ENCODE assay signal across 1 cellular context in genomic region chrX:49197543-49198087, GRCh38.
A peak's percentile ranks its signal among the peaks of the same experiment; 100 is the strongest.
TF ChIP-seq lines count a peak whose summit lies in the region.

No MANE protein-coding gene starts in this region.

TF ChIP-seq in HepG2, 621 proteins besides CTCF, POLR2A, EP300 and RAD21 (continued from another document and continues in another):
- TF ChIP-seq E2F1 (CRISPR knock-in tag; IDR thresholded peaks at IDR 0.05): no peak
- no peak for TF ChIP-seq ARID3A (IDR thresholded peaks at IDR 0.05; ENCODE audit: low read depth, low read length)
- TF ChIP-seq SIX1 (CRISPR knock-in tag; IDR thresholded peaks at IDR 0.05; ENCODE audit: borderline replicate concordance): no peak
- no peak for TF ChIP-seq HDAC6 (IDR thresholded peaks at IDR 0.05; ENCODE audit: low read depth, low read length)
- TF ChIP-seq SALL1 (CRISPR knock-in tag; IDR thresholded peaks at IDR 0.05): 0 out of 2 replicates have a peak, but pooled peaks have one; percentile 21
- TF ChIP-seq GFI1 (CRISPR knock-in tag; IDR thresholded peaks at IDR 0.05; ENCODE audit: borderline replicate concordance): no peak
- no peak for TF ChIP-seq KDM6A (CRISPR knock-in tag; IDR thresholded peaks at IDR 0.05; ENCODE audit: low read depth)
- TF ChIP-seq ZSCAN21 (CRISPR knock-in tag; IDR thresholded peaks at IDR 0.05; ENCODE audit: borderline replicate concordance): no peak
- no peak for TF ChIP-seq ZNF616 (CRISPR knock-in tag; IDR thresholded peaks at IDR 0.05; ENCODE audit: low read depth)
- TF ChIP-seq, protein P1, sequence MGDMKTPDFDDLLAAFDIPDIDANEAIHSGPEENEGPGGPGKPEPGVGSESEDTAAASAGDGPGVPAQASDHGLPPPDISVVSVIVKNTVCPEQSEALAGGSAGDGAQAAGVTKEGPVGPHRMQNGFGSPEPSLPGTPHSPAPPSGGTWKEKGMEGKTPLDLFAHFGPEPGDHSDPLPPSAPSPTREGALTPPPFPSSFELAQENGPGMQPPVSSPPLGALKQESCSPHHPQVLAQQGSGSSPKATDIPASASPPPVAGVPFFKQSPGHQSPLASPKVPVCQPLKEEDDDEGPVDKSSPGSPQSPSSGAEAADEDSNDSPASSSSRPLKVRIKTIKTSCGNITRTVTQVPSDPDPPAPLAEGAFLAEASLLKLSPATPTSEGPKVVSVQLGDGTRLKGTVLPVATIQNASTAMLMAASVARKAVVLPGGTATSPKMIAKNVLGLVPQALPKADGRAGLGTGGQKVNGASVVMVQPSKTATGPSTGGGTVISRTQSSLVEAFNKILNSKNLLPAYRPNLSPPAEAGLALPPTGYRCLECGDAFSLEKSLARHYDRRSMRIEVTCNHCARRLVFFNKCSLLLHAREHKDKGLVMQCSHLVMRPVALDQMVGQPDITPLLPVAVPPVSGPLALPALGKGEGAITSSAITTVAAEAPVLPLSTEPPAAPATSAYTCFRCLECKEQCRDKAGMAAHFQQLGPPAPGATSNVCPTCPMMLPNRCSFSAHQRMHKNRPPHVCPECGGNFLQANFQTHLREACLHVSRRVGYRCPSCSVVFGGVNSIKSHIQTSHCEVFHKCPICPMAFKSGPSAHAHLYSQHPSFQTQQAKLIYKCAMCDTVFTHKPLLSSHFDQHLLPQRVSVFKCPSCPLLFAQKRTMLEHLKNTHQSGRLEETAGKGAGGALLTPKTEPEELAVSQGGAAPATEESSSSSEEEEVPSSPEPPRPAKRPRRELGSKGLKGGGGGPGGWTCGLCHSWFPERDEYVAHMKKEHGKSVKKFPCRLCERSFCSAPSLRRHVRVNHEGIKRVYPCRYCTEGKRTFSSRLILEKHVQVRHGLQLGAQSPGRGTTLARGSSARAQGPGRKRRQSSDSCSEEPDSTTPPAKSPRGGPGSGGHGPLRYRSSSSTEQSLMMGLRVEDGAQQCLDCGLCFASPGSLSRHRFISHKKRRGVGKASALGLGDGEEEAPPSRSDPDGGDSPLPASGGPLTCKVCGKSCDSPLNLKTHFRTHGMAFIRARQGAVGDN (CRISPR knock-in tag; IDR thresholded peaks at IDR 0.05): peak; percentile 79
- TF ChIP-seq NONO (IDR thresholded peaks at IDR 0.05): no peak
- TF ChIP-seq NONO (CRISPR knock-in tag; conservative IDR thresholded peaks at IDR 0.05): 0 out of 2 replicates have a peak, but pooled peaks have one; percentile 25
- no peak for TF ChIP-seq FOXJ3 (CRISPR knock-in tag; IDR thresholded peaks at IDR 0.05; ENCODE audit: borderline replicate concordance)
- no peak for TF ChIP-seq MAZ (IDR thresholded peaks at IDR 0.05; ENCODE audit: borderline replicate concordance, low read depth, low read length)
- TF ChIP-seq MAZ (CRISPR knock-in tag; IDR thresholded peaks at IDR 0.05; ENCODE audit: low read depth): no peak
- TF ChIP-seq, protein P2, sequence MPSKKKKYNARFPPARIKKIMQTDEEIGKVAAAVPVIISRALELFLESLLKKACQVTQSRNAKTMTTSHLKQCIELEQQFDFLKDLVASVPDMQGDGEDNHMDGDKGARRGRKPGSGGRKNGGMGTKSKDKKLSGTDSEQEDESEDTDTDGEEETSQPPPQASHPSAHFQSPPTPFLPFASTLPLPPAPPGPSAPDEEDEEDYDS (CRISPR knock-in tag; IDR thresholded peaks at IDR 0.05): no peak
- no peak for TF ChIP-seq ZNF678 (CRISPR knock-in tag; IDR thresholded peaks at IDR 0.05)
- no peak for TF ChIP-seq FOXA1 (IDR thresholded peaks at IDR 0.05)
- no peak for TF ChIP-seq FOXA1 (CRISPR knock-in tag; IDR thresholded peaks at IDR 0.05)
- TF ChIP-seq ATRX (CRISPR knock-in tag; IDR thresholded peaks at IDR 0.05; ENCODE audit: borderline replicate concordance): no peak
- no peak for TF ChIP-seq ZNF773 (CRISPR knock-in tag; IDR thresholded peaks at IDR 0.05; ENCODE audit: borderline replicate concordance)
- TF ChIP-seq ISL2 (CRISPR knock-in tag; IDR thresholded peaks at IDR 0.05): no peak
- TF ChIP-seq ZNF282 (IDR thresholded peaks at IDR 0.05; ENCODE audit: partially characterized antibody): no peak
- TF ChIP-seq HNRNPLL (IDR thresholded peaks at IDR 0.05; ENCODE audit: low read depth, low read length, poor library complexity, severe bottlenecking): no peak
- peak; percentile 53; the same call in 1 of the 2 replicates for TF ChIP-seq ZNF281 (CRISPR knock-in tag; IDR thresholded peaks at IDR 0.05; ENCODE audit: borderline replicate concordance)
- TF ChIP-seq ZNF788 (CRISPR knock-in tag; IDR thresholded peaks at IDR 0.05; ENCODE audit: borderline replicate concordance): 0 out of 2 replicates have a peak, but pooled peaks have one; percentile 26
- no peak for TF ChIP-seq RFX1 (IDR thresholded peaks at IDR 0.05)
- TF ChIP-seq ZNF101 (CRISPR knock-in tag; IDR thresholded peaks at IDR 0.05; ENCODE audit: borderline replicate concordance, low read depth): no peak
- peak; percentile 34; the same call in 1 of the 2 replicates for TF ChIP-seq SAP130 (CRISPR knock-in tag; IDR thresholded peaks at IDR 0.05; ENCODE audit: low read depth)
- TF ChIP-seq HNF4A (CRISPR knock-in tag; IDR thresholded peaks at IDR 0.05): peak; percentile 24
- TF ChIP-seq, protein P3, sequence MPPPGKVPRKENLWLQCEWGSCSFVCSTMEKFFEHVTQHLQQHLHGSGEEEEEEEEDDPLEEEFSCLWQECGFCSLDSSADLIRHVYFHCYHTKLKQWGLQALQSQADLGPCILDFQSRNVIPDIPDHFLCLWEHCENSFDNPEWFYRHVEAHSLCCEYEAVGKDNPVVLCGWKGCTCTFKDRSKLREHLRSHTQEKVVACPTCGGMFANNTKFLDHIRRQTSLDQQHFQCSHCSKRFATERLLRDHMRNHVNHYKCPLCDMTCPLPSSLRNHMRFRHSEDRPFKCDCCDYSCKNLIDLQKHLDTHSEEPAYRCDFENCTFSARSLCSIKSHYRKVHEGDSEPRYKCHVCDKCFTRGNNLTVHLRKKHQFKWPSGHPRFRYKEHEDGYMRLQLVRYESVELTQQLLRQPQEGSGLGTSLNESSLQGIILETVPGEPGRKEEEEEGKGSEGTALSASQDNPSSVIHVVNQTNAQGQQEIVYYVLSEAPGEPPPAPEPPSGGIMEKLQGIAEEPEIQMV (CRISPR knock-in tag; IDR thresholded peaks at IDR 0.05; ENCODE audit: low read depth): no peak
- TF ChIP-seq, protein P4, sequence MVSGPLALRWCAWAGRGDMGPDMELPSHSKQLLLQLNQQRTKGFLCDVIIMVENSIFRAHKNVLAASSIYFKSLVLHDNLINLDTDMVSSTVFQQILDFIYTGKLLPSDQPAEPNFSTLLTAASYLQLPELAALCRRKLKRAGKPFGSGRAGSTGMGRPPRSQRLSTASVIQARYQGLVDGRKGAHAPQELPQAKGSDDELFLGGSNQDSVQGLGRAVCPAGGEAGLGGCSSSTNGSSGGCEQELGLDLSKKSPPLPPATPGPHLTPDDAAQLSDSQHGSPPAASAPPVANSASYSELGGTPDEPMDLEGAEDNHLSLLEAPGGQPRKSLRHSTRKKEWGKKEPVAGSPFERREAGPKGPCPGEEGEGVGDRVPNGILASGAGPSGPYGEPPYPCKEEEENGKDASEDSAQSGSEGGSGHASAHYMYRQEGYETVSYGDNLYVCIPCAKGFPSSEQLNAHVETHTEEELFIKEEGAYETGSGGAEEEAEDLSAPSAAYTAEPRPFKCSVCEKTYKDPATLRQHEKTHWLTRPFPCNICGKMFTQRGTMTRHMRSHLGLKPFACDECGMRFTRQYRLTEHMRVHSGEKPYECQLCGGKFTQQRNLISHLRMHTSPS (CRISPR knock-in tag; IDR thresholded peaks at IDR 0.05; ENCODE audit: low read depth): peak; percentile 21; the same call in 1 of the 2 replicates
- no peak for TF ChIP-seq ZNF256 (CRISPR knock-in tag; conservative IDR thresholded peaks at IDR 0.05)
- TF ChIP-seq, protein P5, sequence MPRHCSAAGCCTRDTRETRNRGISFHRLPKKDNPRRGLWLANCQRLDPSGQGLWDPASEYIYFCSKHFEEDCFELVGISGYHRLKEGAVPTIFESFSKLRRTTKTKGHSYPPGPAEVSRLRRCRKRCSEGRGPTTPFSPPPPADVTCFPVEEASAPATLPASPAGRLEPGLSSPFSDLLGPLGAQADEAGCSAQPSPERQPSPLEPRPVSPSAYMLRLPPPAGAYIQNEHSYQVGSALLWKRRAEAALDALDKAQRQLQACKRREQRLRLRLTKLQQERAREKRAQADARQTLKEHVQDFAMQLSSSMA (CRISPR knock-in tag; IDR thresholded peaks at IDR 0.05): no peak
- no peak for TF ChIP-seq SP1 (IDR thresholded peaks at IDR 0.05)
- no peak for TF ChIP-seq SP1 (CRISPR knock-in tag; IDR thresholded peaks at IDR 0.05)
- TF ChIP-seq SETDB1 (CRISPR knock-in tag; IDR thresholded peaks at IDR 0.05; ENCODE audit: borderline replicate concordance): no peak
- TF ChIP-seq, protein P6, sequence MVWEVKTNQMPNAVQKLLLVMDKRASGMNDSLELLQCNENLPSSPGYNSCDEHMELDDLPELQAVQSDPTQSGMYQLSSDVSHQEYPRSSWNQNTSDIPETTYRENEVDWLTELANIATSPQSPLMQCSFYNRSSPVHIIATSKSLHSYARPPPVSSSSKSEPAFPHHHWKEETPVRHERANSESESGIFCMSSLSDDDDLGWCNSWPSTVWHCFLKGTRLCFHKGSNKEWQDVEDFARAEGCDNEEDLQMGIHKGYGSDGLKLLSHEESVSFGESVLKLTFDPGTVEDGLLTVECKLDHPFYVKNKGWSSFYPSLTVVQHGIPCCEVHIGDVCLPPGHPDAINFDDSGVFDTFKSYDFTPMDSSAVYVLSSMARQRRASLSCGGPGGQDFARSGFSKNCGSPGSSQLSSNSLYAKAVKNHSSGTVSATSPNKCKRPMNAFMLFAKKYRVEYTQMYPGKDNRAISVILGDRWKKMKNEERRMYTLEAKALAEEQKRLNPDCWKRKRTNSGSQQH (CRISPR knock-in tag; IDR thresholded peaks at IDR 0.05; ENCODE audit: low read depth): no peak
- no peak for TF ChIP-seq PHB2 (IDR thresholded peaks at IDR 0.05; ENCODE audit: partially characterized antibody)
- TF ChIP-seq TFDP1 (CRISPR knock-in tag; IDR thresholded peaks at IDR 0.05; ENCODE audit: borderline replicate concordance): no peak
- no peak for TF ChIP-seq KLF16 (CRISPR knock-in tag; IDR thresholded peaks at IDR 0.05)
- TF ChIP-seq, protein P7, sequence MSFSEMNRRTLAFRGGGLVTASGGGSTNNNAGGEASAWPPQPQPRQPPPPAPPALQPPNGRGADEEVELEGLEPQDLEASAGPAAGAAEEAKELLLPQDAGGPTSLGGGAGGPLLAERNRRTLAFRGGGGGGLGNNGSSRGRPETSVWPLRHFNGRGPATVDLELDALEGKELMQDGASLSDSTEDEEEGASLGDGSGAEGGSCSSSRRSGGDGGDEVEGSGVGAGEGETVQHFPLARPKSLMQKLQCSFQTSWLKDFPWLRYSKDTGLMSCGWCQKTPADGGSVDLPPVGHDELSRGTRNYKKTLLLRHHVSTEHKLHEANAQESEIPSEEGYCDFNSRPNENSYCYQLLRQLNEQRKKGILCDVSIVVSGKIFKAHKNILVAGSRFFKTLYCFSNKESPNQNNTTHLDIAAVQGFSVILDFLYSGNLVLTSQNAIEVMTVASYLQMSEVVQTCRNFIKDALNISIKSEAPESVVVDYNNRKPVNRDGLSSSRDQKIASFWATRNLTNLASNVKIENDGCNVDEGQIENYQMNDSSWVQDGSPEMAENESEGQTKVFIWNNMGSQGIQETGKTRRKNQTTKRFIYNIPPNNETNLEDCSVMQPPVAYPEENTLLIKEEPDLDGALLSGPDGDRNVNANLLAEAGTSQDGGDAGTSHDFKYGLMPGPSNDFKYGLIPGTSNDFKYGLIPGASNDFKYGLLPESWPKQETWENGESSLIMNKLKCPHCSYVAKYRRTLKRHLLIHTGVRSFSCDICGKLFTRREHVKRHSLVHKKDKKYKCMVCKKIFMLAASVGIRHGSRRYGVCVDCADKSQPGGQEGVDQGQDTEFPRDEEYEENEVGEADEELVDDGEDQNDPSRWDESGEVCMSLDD (CRISPR knock-in tag; IDR thresholded peaks at IDR 0.05; ENCODE audit: borderline replicate concordance): no peak
